Comparison of ENCODE assay signal across 15 cellular contexts in genomic region chr7:158251061-158251965, GRCh38.
"Had no signal": no experiment of that assay in that cellular context is flagged by ENCODE, and none has a peak within 500 bp of the region (broad histone marks: within the 10 kb centered on the region; RNA-seq: fewer than 3 reads in every experiment).

No MANE protein-coding gene starts in this region.

- DNase-seq: activated CD4-positive, alpha-beta T cell treated with anti-CD3 and anti-CD28 coated beads, Interleukin-2, amount 10 ng/mL, durations not matched to agents 24 days and 14 days; activated CD8-positive, alpha-beta T cell treated with anti-CD3 and anti-CD28 coated beads for 36 hours; activated gamma-delta T cell; activated T-cell treated with anti-CD3 and anti-CD28 coated beads, Interleukin-2, amount 50 U/mL, for 4 hours; dermis blood vessel endothelial cell; effector memory CD8-positive, alpha-beta T cell; nephron progenitor cell; right cardiac atrium; stimulated activated naive CD8-positive, alpha-beta T cell treated with anti-CD3 and anti-CD28 coated beads, Interleukin-15, Interleukin-2, amounts not matched to agents 100 U/mL and 50 U/mL, for 24 hours; T-helper 1 cell; T1000 had no signal

- H3K4me1 ChIP-seq: psoas muscle, upper lobe of left lung had no signal

- H3K9me3 Mint-ChIP-seq: activated CD8-positive, alpha-beta T cell treated with anti-CD3 and anti-CD28 coated beads for 36 hours; activated T-cell treated with anti-CD3 and anti-CD28 coated beads, Interleukin-2, amount 50 U/mL, for 4 hours; effector memory CD8-positive, alpha-beta T cell had no signal

- ATAC-seq: activated CD8-positive, alpha-beta T cell treated with anti-CD3 and anti-CD28 coated beads for 36 hours; activated T-cell treated with anti-CD3 and anti-CD28 coated beads, Interleukin-2, amount 50 U/mL, for 4 hours; effector memory CD8-positive, alpha-beta T cell; psoas muscle; right cardiac atrium; stimulated activated naive CD8-positive, alpha-beta T cell treated with anti-CD3 and anti-CD28 coated beads, Interleukin-15, Interleukin-2, amounts not matched to agents 100 U/mL and 50 U/mL, for 24 hours had no signal

- H3K4me1 Mint-ChIP-seq: activated CD4-positive, alpha-beta T cell treated with anti-CD3 and anti-CD28 coated beads, Interleukin-2, amount 10 ng/mL, durations not matched to agents 24 days and 14 days; nephron progenitor cell had no signal

- H3K27ac ChIP-seq: hepatocyte, psoas muscle, upper lobe of left lung had no signal

- H3K27me3 ChIP-seq: hepatocyte, upper lobe of left lung had no signal

- H3K36me3 ChIP-seq: upper lobe of left lung had no signal

- H3K36me3 Mint-ChIP-seq: activated naive CD8-positive, alpha-beta T cell had no signal

- H3K4me3 ChIP-seq: hepatocyte, psoas muscle, upper lobe of left lung had no signal

- H3K9me3 ChIP-seq: psoas muscle, upper lobe of left lung had no signal

- H3K27ac Mint-ChIP-seq: activated CD4-positive, alpha-beta T cell treated with anti-CD3 and anti-CD28 coated beads, Interleukin-2, amount 10 ng/mL, durations not matched to agents 24 days and 14 days; activated CD8-positive, alpha-beta T cell treated with anti-CD3 and anti-CD28 coated beads for 36 hours; activated naive CD8-positive, alpha-beta T cell; effector memory CD8-positive, alpha-beta T cell; nephron progenitor cell had no signal

- H3K4me3 Mint-ChIP-seq: activated CD4-positive, alpha-beta T cell treated with anti-CD3 and anti-CD28 coated beads, Interleukin-2, amount 10 ng/mL, durations not matched to agents 24 days and 14 days; activated CD8-positive, alpha-beta T cell treated with anti-CD3 and anti-CD28 coated beads for 36 hours; activated naive CD8-positive, alpha-beta T cell; activated T-cell treated with anti-CD3 and anti-CD28 coated beads, Interleukin-2, amount 50 U/mL, for 4 hours; effector memory CD8-positive, alpha-beta T cell; nephron progenitor cell had no signal

- H3K27me3 Mint-ChIP-seq: activated CD4-positive, alpha-beta T cell treated with anti-CD3 and anti-CD28 coated beads, Interleukin-2, amount 10 ng/mL, durations not matched to agents 24 days and 14 days; activated CD8-positive, alpha-beta T cell treated with anti-CD3 and anti-CD28 coated beads for 36 hours; effector memory CD8-positive, alpha-beta T cell had no signal
